17 cellular contexts compared by ENCODE assay signal in genomic region chr10:124036746-124037145, GRCh38. TPM values are rescaled to one million over a fixed set of nuclear protein-coding genes. Genes with fewer than 3 reads are reported as not detected.
A peak's percentile ranks its signal among the peaks of the same experiment; 100 is the strongest.
DNase-seq lines count a peak whose midpoint lies in the region; ATAC-seq and TF ChIP-seq lines count a peak whose summit lies in the region.
"Had no signal": no experiment of that assay in that cellular context is flagged by ENCODE, and none has a peak within 500 bp of the region (broad histone marks: within the 10 kb centered on the region; RNA-seq: fewer than 3 reads in every experiment).

No MANE protein-coding gene starts in this region.

- peaks cover 68 to 88% (median 80%) of the 10 kb centered on the region in 10 experiments for H3K4me1 ChIP-seq in BLaER1 treated with 17β-estradiol and CSF1 and Interleukin-3, amounts not matched to agents 10 nM and 100 nM
- peaks cover 35% of the 10 kb centered on the region for H3K4me1 ChIP-seq in OCI-LY7 (ENCODE audit: insufficient read depth, low read length, poor library complexity, severe bottlenecking)
- peaks cover 42% of the 10 kb centered on the region for H3K4me1 ChIP-seq in lower lobe of right lung
- H3K4me1 ChIP-seq in stomach = peaks cover 14 to 87% (median 26%) of the 10 kb centered on the region in 4 donors

- TF ChIP-seq EP300 in stomach (IDR thresholded peaks at IDR 0.05) = no peak

- intact Hi-C loops in OCI-LY7 (cut with micrococcal nuclease; ENCODE audit: unreplicated experiment) = loop anchor here (1.0 to 5.0 kb wide), 3 partner anchors 36 to 56 kb away; partner anchors contain the start of gene CHST15
- intact Hi-C loops in lower lobe of right lung (cut with DNase I) = no loop called here
- intact Hi-C loops in stomach (cut with DNase I; ENCODE audit: low total_unique reads) = no loop called here

- POLR2A ChIA-PET in OCI-LY7 (lab: Charles Lee) = interaction anchor here (1.1 to 1.9 kb wide), 3 partner anchors 15 to 29 kb away, joined by 3 to 6 read pairs (median 6); no protein-coding TSS in a partner anchor
- POLR2A ChIA-PET in activated CD4-positive, alpha-beta T cell treated with anti-CD3 and anti-CD28 coated beads, Interleukin-2, amount 10 ng/mL, durations not matched to agents 7 days and 5 days (lab: Charles Lee) = no interaction called here

- H3K36me3 Mint-ChIP-seq in activated CD4-positive, alpha-beta T cell treated with anti-CD3 and anti-CD28 coated beads, Interleukin-2, amount 10 ng/mL, durations not matched to agents 7 days and 5 days (ENCODE audit: low read depth) = no peaks in the 10 kb centered on the region

- H3K9me3 ChIP-seq in BLaER1 treated with 17β-estradiol and CSF1 and Interleukin-3, amounts not matched to agents 10 nM and 100 nM (replicated peaks in 1 of 11) = no peaks in the 10 kb centered on the region
- H3K9me3 ChIP-seq in OCI-LY7 (ENCODE audit: low read length) (no peaks in the 10 kb centered on the region), lower lobe of right lung (no peaks in the 10 kb centered on the region), stomach (no peaks in the 10 kb centered on the region)

- peaks cover 18% of the 10 kb centered on the region for H3K4me1 Mint-ChIP-seq in activated CD4-positive, alpha-beta T cell treated with anti-CD3 and anti-CD28 coated beads, Interleukin-2, amount 10 ng/mL, durations not matched to agents 7 days and 5 days

- H2AFZ ChIP-seq in OCI-LY7 (ENCODE audit: low read length) = no peak overlapping the region
- H2AFZ ChIP-seq: PC-9 had no signal

- H4K20me1 ChIP-seq in BLaER1 treated with 17β-estradiol and CSF1 and Interleukin-3, amounts not matched to agents 10 nM and 100 nM = peaks cover 15 to 100% (median 38%) of the 10 kb centered on the region in 11 experiments; a peak in 20 of 22 replicates
- H4K20me1 ChIP-seq in OCI-LY7 (ENCODE audit: insufficient read depth, low read length) = no peaks in the 10 kb centered on the region

- H3K9me2 ChIP-seq in OCI-LY7 (ENCODE audit: insufficient read depth, low read length) = no peaks in the 10 kb centered on the region

- H3K79me2 ChIP-seq in OCI-LY7 (ENCODE audit: insufficient read depth, low read depth, low read length) = no peaks in the 10 kb centered on the region

- H3K27me3 Mint-ChIP-seq in activated CD4-positive, alpha-beta T cell treated with anti-CD3 and anti-CD28 coated beads, Interleukin-2, amount 10 ng/mL, durations not matched to agents 7 days and 5 days = peaks cover 9% of the 10 kb centered on the region

- TF ChIP-seq CTCF in OCI-LY7 (conservative IDR thresholded peaks at IDR 0.05; ENCODE audit: low read length) (no peak), lower lobe of right lung (IDR thresholded peaks at IDR 0.05) (no peak), stomach (IDR thresholded peaks at IDR 0.05) (no peak)

- H3K4me2 ChIP-seq in BLaER1 treated with 17β-estradiol and CSF1 and Interleukin-3, amounts not matched to agents 10 nM and 100 nM = peak overlapping the region; percentile 72 to 97 (median 92)
- peak overlapping the region; percentile 92 for H3K4me2 ChIP-seq in OCI-LY7 (ENCODE audit: low read length)
- H3K4me2 ChIP-seq: PC-9 had no signal

- peak overlapping the region; percentile 3 to 68 (median 58); a peak in 12 of 22 replicates for H3K9ac ChIP-seq in BLaER1 treated with 17β-estradiol and CSF1 and Interleukin-3, amounts not matched to agents 10 nM and 100 nM

- no peaks in the 10 kb centered on the region for H3K27me3 ChIP-seq in BLaER1 treated with 17β-estradiol and CSF1 and Interleukin-3, amounts not matched to agents 10 nM and 100 nM
- H3K27me3 ChIP-seq in lower lobe of right lung (ENCODE audit: low read depth) (no peaks in the 10 kb centered on the region), stomach (no peaks in the 10 kb centered on the region)

- peak overlapping the region in 9 of 11 experiments; percentile 59 to 79 (median 75); a peak in 18 of 22 replicates for H3K27ac ChIP-seq in BLaER1 treated with 17β-estradiol and CSF1 and Interleukin-3, amounts not matched to agents 10 nM and 100 nM
- peak overlapping the region; percentile 90 for H3K27ac ChIP-seq in OCI-LY7 (ENCODE audit: low read depth, low read length, poor library complexity, severe bottlenecking)
- H3K27ac ChIP-seq in lower lobe of right lung = peak overlapping the region; percentile 3
- H3K27ac ChIP-seq in stomach = peak overlapping the region in 3 of 5 donors; percentile 20 to 76 (median 72)
- H3K27ac ChIP-seq: C4-2B, PC-9 had no signal

- H3K4me3 Mint-ChIP-seq in activated CD4-positive, alpha-beta T cell treated with anti-CD3 and anti-CD28 coated beads, Interleukin-2, amount 10 ng/mL, durations not matched to agents 7 days and 5 days = no peak overlapping the region

- no peak overlapping the region for H3K27ac Mint-ChIP-seq in activated CD4-positive, alpha-beta T cell treated with anti-CD3 and anti-CD28 coated beads, Interleukin-2, amount 10 ng/mL, durations not matched to agents 7 days and 5 days

- no peaks in the 10 kb centered on the region for H3K9me3 Mint-ChIP-seq in activated CD4-positive, alpha-beta T cell treated with anti-CD3 and anti-CD28 coated beads, Interleukin-2, amount 10 ng/mL, durations not matched to agents 7 days and 5 days

- BruUV-seq in OCI-LY7 (replicated peaks; lab: Mats Ljungman, UMichigan) = no TSS peak

- H3K4me3 ChIP-seq in BLaER1 treated with 17β-estradiol and CSF1 and Interleukin-3, amounts not matched to agents 10 nM and 100 nM = 0 out of 20 replicates have a peak overlapping the region, but pooled peaks of 1 of the 10 experiments have one; percentile 44
- H3K4me3 ChIP-seq in OCI-LY7 (ENCODE audit: low read depth, low read length, poor library complexity, severe bottlenecking) (peak overlapping the region; percentile 57), lower lobe of right lung (no peak overlapping the region), stomach (no peak overlapping the region)
- H3K4me3 ChIP-seq: PC-9 had no signal

- CTCF ChIA-PET in OCI-LY7 (lab: Charles Lee; ENCODE audit: unreplicated experiment) = no interaction called here
- CTCF ChIA-PET in activated CD4-positive, alpha-beta T cell treated with anti-CD3 and anti-CD28 coated beads, Interleukin-2, amount 10 ng/mL, durations not matched to agents 7 days and 5 days (lab: Charles Lee) = no interaction called here

- peaks cover 84 to 100% (median 95%) of the 10 kb centered on the region in 11 experiments for H3K36me3 ChIP-seq in BLaER1 treated with 17β-estradiol and CSF1 and Interleukin-3, amounts not matched to agents 10 nM and 100 nM
- H3K36me3 ChIP-seq in OCI-LY7 (ENCODE audit: insufficient read depth, low read length) = peaks cover 56% of the 10 kb centered on the region
- peaks cover 60% of the 10 kb centered on the region for H3K36me3 ChIP-seq in lower lobe of right lung
- H3K36me3 ChIP-seq in stomach = peaks cover 0 to 36% (median 28%) of the 10 kb centered on the region in 4 donors

- ATAC-seq in lower lobe of right lung = no peak
- ATAC-seq in HG03280 (IDR thresholded peaks at IDR 0.05; ENCODE audit: unreplicated experiment) = no peak

- DNase-seq in OCI-LY7 (ENCODE audit: low spot score) = no peak
- no peak for DNase-seq in lower lobe of right lung
- no peak for DNase-seq in stomach
- no peak for DNase-seq in activated CD4-positive, alpha-beta T cell treated with anti-CD3 and anti-CD28 coated beads, Interleukin-2, amount 10 ng/mL, durations not matched to agents 7 days and 5 days
- DNase-seq in NCI-H146 (lab: John Stamatoyannopoulos, UW) = no peak
- DNase-seq in stimulated activated CD4-positive, alpha-beta T cell treated with anti-CD3 and anti-CD28 coated beads, Interleukin-2, amount 100 ng/mL, for 24 hours = no peak
- DNase-seq: DMS153, H7, IMR-90, MV-4-11, NCI-H1930, NCI-H526 treated with DMSO at 0.1 percent for 48 hours, PC-9 had no signal

- WGBS in stomach, 5 donors = 90 to 93% (median 92%) methylated on average over 8 of the region's 8 CpGs

- TF ChIP-seq POLR2A in stomach (IDR thresholded peaks at IDR 0.05) = no peak

RNA-seq across cellular contexts. Expression of gene CHST15, which starts 56.7 kb away (rescaled TPM):
- total RNA-seq in OCI-LY7 (2014; rRNA removed; shearing (Covaris generic)) = 19.9 and 26.4 TPM in 2 replicates
- total RNA-seq in OCI-LY7 (2022) = 14.7 and 19.2 TPM in 2 replicates
- total RNA-seq in lower lobe of right lung = 36.5 TPM
- 10 to 100 TPM in 4 of 5 donors, 1 to 10 TPM in 1; 2.6 to 30.4 (median 22.8) TPM for total RNA-seq in stomach
- 1 to 10 TPM; 5.2 to 7.3 (median 5.7) TPM for polyA plus RNA-seq in stomach
- total RNA-seq in activated CD4-positive, alpha-beta T cell treated with anti-CD3 and anti-CD28 coated beads, Interleukin-2, amount 10 ng/mL, durations not matched to agents 7 days and 5 days = not detected
- total RNA-seq: SK-MEL-5 had no signal

Comparison
In these comparisons a context has a peak if more than half of its experiments do, and no peak if none do; other contexts are left out.
1. H3K27ac ChIP-seq: peak in every context shown above with its lines; median percentile 90 in OCI-LY7; 75 in BLaER1 treated with 17β-estradiol and CSF1 and Interleukin-3, amounts not matched to agents 10 nM and 100 nM; 72 in stomach; 3 in lower lobe of right lung.